ENCODE assay signal across 8 cellular contexts in the genomic region with DNA sequence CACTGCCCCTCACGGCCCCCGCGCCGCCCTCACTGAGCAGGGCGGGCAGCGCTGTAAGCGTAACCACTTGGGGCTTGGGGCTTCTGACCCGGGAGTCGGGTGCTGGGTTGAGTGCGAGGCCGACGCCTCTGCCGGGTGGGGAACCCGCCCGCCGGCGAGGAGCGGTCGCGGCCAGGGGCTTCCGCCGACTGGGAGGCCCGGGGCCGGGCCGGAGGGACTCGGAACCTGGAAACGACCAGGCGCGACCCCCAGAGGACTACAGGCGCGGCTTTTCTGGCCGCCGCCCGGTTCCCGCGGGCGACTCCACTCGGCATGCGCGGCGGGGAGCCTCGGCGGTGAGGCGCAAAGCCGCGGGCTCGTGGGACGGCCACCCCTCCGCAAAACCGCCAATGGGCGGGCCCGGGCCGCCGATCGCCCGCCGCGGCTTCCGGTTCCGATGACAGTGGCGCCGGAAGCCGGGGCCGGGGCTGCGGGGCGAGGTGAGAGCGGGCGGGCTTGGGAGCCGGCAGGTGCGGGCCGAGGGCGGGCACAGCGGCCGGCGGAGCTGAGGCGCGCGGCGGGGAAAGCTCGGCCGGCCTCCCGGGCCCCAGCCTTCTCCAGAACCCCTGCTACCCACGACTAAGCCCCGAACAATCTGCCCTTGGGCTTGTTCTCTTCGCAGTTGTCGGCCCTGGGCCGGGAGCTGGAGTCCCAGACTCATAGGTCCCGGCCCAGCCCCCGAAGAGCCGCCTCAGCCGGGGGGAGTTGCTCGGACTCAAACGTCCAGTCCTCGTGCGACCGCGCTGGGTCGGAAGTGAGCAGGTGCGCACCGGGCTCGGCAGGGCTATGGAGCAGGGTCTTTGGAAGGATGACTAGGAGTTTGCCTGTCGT. TPM values are rescaled to one million over a fixed set of nuclear protein-coding genes. Genes with fewer than 3 reads are reported as not detected.
A peak's percentile ranks its signal among the peaks of the same experiment; 100 is the strongest.
DNase-seq lines count a peak whose midpoint lies in the region; ATAC-seq and TF ChIP-seq lines count a peak whose summit lies in the region.

A gene with protein sequence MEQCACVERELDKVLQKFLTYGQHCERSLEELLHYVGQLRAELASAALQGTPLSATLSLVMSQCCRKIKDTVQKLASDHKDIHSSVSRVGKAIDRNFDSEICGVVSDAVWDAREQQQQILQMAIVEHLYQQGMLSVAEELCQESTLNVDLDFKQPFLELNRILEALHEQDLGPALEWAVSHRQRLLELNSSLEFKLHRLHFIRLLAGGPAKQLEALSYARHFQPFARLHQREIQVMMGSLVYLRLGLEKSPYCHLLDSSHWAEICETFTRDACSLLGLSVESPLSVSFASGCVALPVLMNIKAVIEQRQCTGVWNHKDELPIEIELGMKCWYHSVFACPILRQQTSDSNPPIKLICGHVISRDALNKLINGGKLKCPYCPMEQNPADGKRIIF (plus strand): TSS at position 439 of the 870 bp plus-strand sequence. CDS start 7,106 bp downstream, outside the sequence.

- no peak for TF ChIP-seq POLR2A in breast epithelium (IDR thresholded peaks at IDR 0.05)

- no peaks in the 10 kb centered on the region for H3K27me3 ChIP-seq in WERI-Rb-1 (ENCODE audit: insufficient read depth, low read depth, severe bottlenecking)
- H3K27me3 ChIP-seq in breast epithelium = no peaks in the 10 kb centered on the region
- H3K27me3 ChIP-seq in iPS-20b (ENCODE audit: insufficient read depth, low read length) = no peaks in the 10 kb centered on the region
- H3K27me3 ChIP-seq in skeletal muscle tissue (ENCODE audit: control insufficient read depth in 3 of 3, insufficient read depth in 3 of 3, low read length in 3 of 3) = no peaks in the 10 kb centered on the region

- intact Hi-C loops in breast epithelium (cut with DNase I; ENCODE audit: low total_unique reads) = no loop called here

- H3K4me1 ChIP-seq in breast epithelium (peaks cover 8 to 11% of the 10 kb centered on the region in 2 donors), iPS-20b (ENCODE audit: insufficient read depth, low read length) (peaks cover 14% of the 10 kb centered on the region), skeletal muscle tissue (ENCODE audit: control insufficient read depth in 3 of 3, insufficient read depth in 3 of 3, low read length in 3 of 3) (peaks cover 7 to 11% (median 8%) of the 10 kb centered on the region in 3 donors)

- no peak for TF ChIP-seq CTCF in WERI-Rb-1 (IDR thresholded peaks at IDR 0.05; ENCODE audit: low read depth, low read length)
- TF ChIP-seq CTCF in breast epithelium (IDR thresholded peaks at IDR 0.05) = no peak

- H3K36me3 ChIP-seq in WERI-Rb-1 = no peaks in the 10 kb centered on the region
- no peaks in the 10 kb centered on the region for H3K36me3 ChIP-seq in breast epithelium
- H3K36me3 ChIP-seq in iPS-20b (ENCODE audit: insufficient read depth, low read depth, low read length) = peaks cover 29% of the 10 kb centered on the region
- H3K36me3 ChIP-seq in skeletal muscle tissue (ENCODE audit: control insufficient read depth in 3 of 3, insufficient read depth in 3 of 3, low read length in 3 of 3) = peaks cover 5 to 16% (median 12%) of the 10 kb centered on the region in 3 donors

- H3K27ac ChIP-seq in WERI-Rb-1 (peak within 1 kb of the TSS; percentile 96), breast epithelium (peak within 1 kb of the TSS; percentile 92 to 96), iPS-20b (ENCODE audit: low read length) (peak within 1 kb of the TSS; percentile 94), skeletal muscle tissue (ENCODE audit: low read depth, low read length) (peak within 1 kb of the TSS; percentile 87)

- DNase-seq in A172 (ENCODE audit: low spot score) (peak; percentile 50), NCI-H2171 treated with DMSO at 0.1 percent for 48 hours (lab: John Stamatoyannopoulos, UW) (peak; percentile 52), WERI-Rb-1 (peak; percentile 75), breast epithelium (ENCODE audit: low spot score in 2 of 2) (peak; percentile 71 to 85)

- ATAC-seq in GM18520 (IDR thresholded peaks at IDR 0.05; ENCODE audit: unreplicated experiment) (peak; percentile 84), HG03039 (IDR thresholded peaks at IDR 0.05; ENCODE audit: unreplicated experiment) (peak; percentile 81)

- H3K9ac ChIP-seq in iPS-20b (ENCODE audit: low read depth, low read length) = peak within 1 kb of the TSS; percentile 87
- H3K9ac ChIP-seq in skeletal muscle tissue (ENCODE audit: low read depth in 1 of 3, low read length in 3 of 3) = peak within 1 kb of the TSS; percentile 87 to 94 (median 91)

- H3K9me3 ChIP-seq in WERI-Rb-1 (ENCODE audit: severe bottlenecking) = no peaks in the 10 kb centered on the region
- no peaks in the 10 kb centered on the region for H3K9me3 ChIP-seq in breast epithelium
- no peaks in the 10 kb centered on the region for H3K9me3 ChIP-seq in iPS-20b (ENCODE audit: insufficient read depth, low read depth, low read length)
- H3K9me3 ChIP-seq in skeletal muscle tissue (ENCODE audit: control insufficient read depth in 3 of 3, low read length in 3 of 3) = no peaks in the 10 kb centered on the region

- H3K4me3 ChIP-seq in WERI-Rb-1 (ENCODE audit: low read depth, low read length) = peak within 1 kb of the TSS; percentile 73
- peak within 1 kb of the TSS; percentile 81 to 88 (median 87) for H3K4me3 ChIP-seq in breast epithelium
- peak within 1 kb of the TSS; percentile 92 for H3K4me3 ChIP-seq in iPS-20b (ENCODE audit: low read length)
- peak within 1 kb of the TSS; percentile 82 to 86 (median 85) for H3K4me3 ChIP-seq in skeletal muscle tissue (ENCODE audit: low read length in 3 of 3)

RNA-seq across cellular contexts. Expression of the gene that starts here (rescaled TPM):
- 23.4 and 32.0 TPM in 2 replicates for total RNA-seq in A172 (2014; rRNA removed; shearing (Covaris generic))
- total RNA-seq in breast epithelium (10 to 100 TPM; 34.4 to 40.4 (median 36.3) TPM), skeletal muscle tissue (29.2 TPM)

Comparison
In these comparisons a context has a peak if more than half of its experiments do, and no peak if none do; other contexts are left out.
1. Peak in every context shown above with its lines: DNase-seq, ATAC-seq, H3K4me3 ChIP-seq and H3K27ac ChIP-seq.